In genomic region chr12:102728506-102729242, GRCh38 we compare ENCODE assay signal across 20 cellular contexts.
DNase-seq lines count a peak whose midpoint lies in the region; ATAC-seq and FAIRE-seq lines count a peak whose summit lies in the region.
"Had no signal": no experiment of that assay in that cellular context is flagged by ENCODE, and none has a peak within 500 bp of the region (broad histone marks: within the 10 kb centered on the region; RNA-seq: fewer than 3 reads in every experiment).

No MANE protein-coding gene starts in this region.

- peak overlapping the region; percentile 24 for H3K27ac Mint-ChIP-seq in activated T-helper 1 cell treated with anti-CD3 and anti-CD28 coated beads, Interleukin-12 subunit alpha, Interleukin-12 subunit beta, Interleukin-2, Interleukin-4 antibody, amounts not matched to agents 30 ng/mL and 10 ng/mL and 1 ng/mL, durations not matched to agents 14 hours and 24 hours and 36 hours
- H3K27ac Mint-ChIP-seq: activated CD4-positive, alpha-beta memory T cell treated with anti-CD3 and anti-CD28 coated beads, Interleukin-2, amount 10 ng/mL, durations not matched to agents 7 days and 5 days; activated naive CD4-positive, alpha-beta T cell treated with anti-CD3 and anti-CD28 coated beads, Interleukin-2, amount 10 ng/mL, durations not matched to agents 7 days and 5 days; brain; dendritic cell treated with granulocyte-macrophage colony-stimulating factor and Interleukin-4, amounts not matched to agents 40 ng/mL and 50 ng/mL, for 4 days had no signal

- H3K4me1 Mint-ChIP-seq in activated T-helper 1 cell treated with anti-CD3 and anti-CD28 coated beads, Interleukin-12 subunit alpha, Interleukin-12 subunit beta, Interleukin-2, Interleukin-4 antibody, amounts not matched to agents 30 ng/mL and 10 ng/mL and 1 ng/mL, durations not matched to agents 14 hours and 24 hours and 36 hours (ENCODE audit: low read depth), result peaks cover 11% of the 10 kb centered on the region
- H3K4me1 Mint-ChIP-seq: activated naive CD4-positive, alpha-beta T cell treated with anti-CD3 and anti-CD28 coated beads, Interleukin-2, amount 10 ng/mL, durations not matched to agents 7 days and 5 days; brain had no signal

- H3K36me3 Mint-ChIP-seq in activated T-helper 1 cell treated with anti-CD3 and anti-CD28 coated beads, Interleukin-12 subunit alpha, Interleukin-12 subunit beta, Interleukin-2, Interleukin-4 antibody, amounts not matched to agents 30 ng/mL and 10 ng/mL and 1 ng/mL, durations not matched to agents 14 hours and 24 hours and 36 hours (ENCODE audit: low read depth), result no peaks in the 10 kb centered on the region
- H3K36me3 Mint-ChIP-seq: activated naive CD4-positive, alpha-beta T cell treated with anti-CD3 and anti-CD28 coated beads, Interleukin-2, amount 10 ng/mL, durations not matched to agents 7 days and 5 days; brain had no signal

- H3K4me3 ChIP-seq in GM08714 (ENCODE audit: low read length), result peak overlapping the region; percentile 22; the same call in 1 of the 2 replicates
- H3K4me3 ChIP-seq: PC-9, SK-N-MC, transverse colon had no signal

- H3K4me3 Mint-ChIP-seq in activated T-helper 1 cell treated with anti-CD3 and anti-CD28 coated beads, Interleukin-12 subunit alpha, Interleukin-12 subunit beta, Interleukin-2, Interleukin-4 antibody, amounts not matched to agents 30 ng/mL and 10 ng/mL and 1 ng/mL, durations not matched to agents 14 hours and 24 hours and 36 hours, result no peak overlapping the region
- H3K4me3 Mint-ChIP-seq: activated CD4-positive, alpha-beta memory T cell treated with anti-CD3 and anti-CD28 coated beads, Interleukin-2, amount 10 ng/mL, durations not matched to agents 7 days and 5 days; activated naive CD4-positive, alpha-beta T cell treated with anti-CD3 and anti-CD28 coated beads, Interleukin-2, amount 10 ng/mL, durations not matched to agents 7 days and 5 days; brain; dendritic cell treated with granulocyte-macrophage colony-stimulating factor and Interleukin-4, amounts not matched to agents 40 ng/mL and 50 ng/mL, for 4 days had no signal

- no peaks in the 10 kb centered on the region for H3K27me3 Mint-ChIP-seq in activated T-helper 1 cell treated with anti-CD3 and anti-CD28 coated beads, Interleukin-12 subunit alpha, Interleukin-12 subunit beta, Interleukin-2, Interleukin-4 antibody, amounts not matched to agents 30 ng/mL and 10 ng/mL and 1 ng/mL, durations not matched to agents 14 hours and 24 hours and 36 hours (ENCODE audit: insufficient read depth)
- H3K27me3 Mint-ChIP-seq: activated CD4-positive, alpha-beta memory T cell treated with anti-CD3 and anti-CD28 coated beads, Interleukin-2, amount 10 ng/mL, durations not matched to agents 7 days and 5 days; activated naive CD4-positive, alpha-beta T cell treated with anti-CD3 and anti-CD28 coated beads, Interleukin-2, amount 10 ng/mL, durations not matched to agents 7 days and 5 days; brain; dendritic cell treated with granulocyte-macrophage colony-stimulating factor and Interleukin-4, amounts not matched to agents 40 ng/mL and 50 ng/mL, for 4 days had no signal

- DNase-seq in GM18507 (ENCODE audit: extremely low spot score, insufficient read length, low read depth), result no peak
- no peak for DNase-seq in activated T-helper 1 cell treated with anti-CD3 and anti-CD28 coated beads, Interleukin-12 subunit alpha, Interleukin-12 subunit beta, Interleukin-2, Interleukin-4 antibody, amounts not matched to agents 30 ng/mL and 10 ng/mL and 1 ng/mL, durations not matched to agents 14 hours and 24 hours and 36 hours (ENCODE audit: low spot score)
- no peak for DNase-seq in RPMI8226
- no peak for DNase-seq in activated effector memory CD4-positive, alpha-beta T cell treated with Interleukin-2 at 50 U/mL for 16 hours
- DNase-seq in ureter (ENCODE audit: low spot score), result no peak
- DNase-seq: activated CD4-positive, alpha-beta memory T cell treated with anti-CD3 and anti-CD28 coated beads, Interleukin-2, amount 10 ng/mL, durations not matched to agents 7 days and 5 days; activated naive CD4-positive, alpha-beta T cell treated with anti-CD3 and anti-CD28 coated beads, Interleukin-2, amount 10 ng/mL, durations not matched to agents 7 days and 5 days; mesenchymal stem cell; NCI-H2029; NCI-H748 treated with DMSO at 0.1 percent for 48 hours; PC-9; stimulated activated CD4-positive, alpha-beta T cell treated with anti-CD3 and anti-CD28 coated beads, Interleukin-2, amount 100 ng/mL, for 24 hours; transverse colon had no signal

- H3K9me3 Mint-ChIP-seq in activated T-helper 1 cell treated with anti-CD3 and anti-CD28 coated beads, Interleukin-12 subunit alpha, Interleukin-12 subunit beta, Interleukin-2, Interleukin-4 antibody, amounts not matched to agents 30 ng/mL and 10 ng/mL and 1 ng/mL, durations not matched to agents 14 hours and 24 hours and 36 hours, result no peaks in the 10 kb centered on the region
- H3K9me3 Mint-ChIP-seq: activated CD4-positive, alpha-beta memory T cell treated with anti-CD3 and anti-CD28 coated beads, Interleukin-2, amount 10 ng/mL, durations not matched to agents 7 days and 5 days; activated naive CD4-positive, alpha-beta T cell treated with anti-CD3 and anti-CD28 coated beads, Interleukin-2, amount 10 ng/mL, durations not matched to agents 7 days and 5 days; brain; dendritic cell treated with granulocyte-macrophage colony-stimulating factor and Interleukin-4, amounts not matched to agents 40 ng/mL and 50 ng/mL, for 4 days had no signal

- ATAC-seq in HG02588 (IDR thresholded peaks at IDR 0.05; ENCODE audit: unreplicated experiment) (peak; percentile 52), HG02970 (IDR thresholded peaks at IDR 0.05; ENCODE audit: low FRiP score, unreplicated experiment) (no peak)
- ATAC-seq: sciatic nerve had no signal

- intact Hi-C loops in activated T-helper 1 cell treated with anti-CD3 and anti-CD28 coated beads, Interleukin-12 subunit alpha, Interleukin-12 subunit beta, Interleukin-2, Interleukin-4 antibody, amounts not matched to agents 30 ng/mL and 10 ng/mL and 1 ng/mL, durations not matched to agents 14 hours and 24 hours and 36 hours (cut with micrococcal nuclease), result loop anchor here (1.0 to 5.0 kb wide), 2 partner anchors 246 to 531 kb away; partner anchors contain the start of genes IGF1 and PMCH

- FAIRE-seq in GM18507 (lab: Jason Lieb, UNC), result peak; percentile 74
